Comparison of ENCODE assay signal across 3 cellular contexts in the genomic region with DNA sequence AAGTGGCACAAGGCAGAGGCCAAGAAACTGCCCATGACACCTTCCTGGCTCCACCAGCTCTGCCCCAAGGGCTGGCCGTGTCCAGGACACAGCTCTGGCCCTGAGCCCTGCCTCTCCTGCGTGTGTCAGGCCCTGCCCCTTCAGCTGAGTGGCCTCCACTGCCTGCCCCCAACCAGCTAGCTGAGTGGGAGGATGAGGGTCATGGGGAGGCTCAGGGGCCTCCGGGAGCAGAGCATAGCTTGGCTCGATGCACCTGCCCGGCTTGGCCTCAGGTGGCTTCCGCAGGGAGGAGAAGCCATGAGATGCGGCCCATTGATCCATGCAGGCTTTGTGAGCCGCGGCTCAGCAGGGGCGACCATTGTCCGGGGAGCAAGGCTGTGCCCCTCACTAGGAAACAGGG.
"Had no signal": no experiment of that assay in that cellular context is flagged by ENCODE, and none has a peak within 500 bp of the region (broad histone marks: within the 10 kb centered on the region; RNA-seq: fewer than 3 reads in every experiment).

No MANE protein-coding gene starts in this region.

- DNase-seq: GDM1, GF-D8 had no signal

- H3K4me3 ChIP-seq: GM12878 had no signal
